ENCODE assay signal across 15 cellular contexts in genomic region chr2:97851172-97851571, GRCh38.
"Had no signal": no experiment of that assay in that cellular context is flagged by ENCODE, and none has a peak within 500 bp of the region (broad histone marks: within the 10 kb centered on the region; RNA-seq: fewer than 3 reads in every experiment).

No MANE protein-coding gene starts in this region.

- H3K36me3 ChIP-seq: colonic mucosa, esophagus squamous epithelium, ovary, thyroid gland had no signal

- H3K9me3 Mint-ChIP-seq: activated naive CD4-positive, alpha-beta T cell treated with anti-CD3 and anti-CD28 coated beads, Interleukin-2, amount 10 ng/mL, durations not matched to agents 7 days and 5 days had no signal

- H3K4me3 ChIP-seq: body of pancreas, colonic mucosa, esophagus squamous epithelium, hepatocyte, lung, ovary, thyroid gland had no signal

- H3K4me3 Mint-ChIP-seq: activated naive CD4-positive, alpha-beta T cell treated with anti-CD3 and anti-CD28 coated beads, Interleukin-2, amount 10 ng/mL, durations not matched to agents 7 days and 5 days had no signal

- H3K27me3 Mint-ChIP-seq: activated naive CD4-positive, alpha-beta T cell treated with anti-CD3 and anti-CD28 coated beads, Interleukin-2, amount 10 ng/mL, durations not matched to agents 7 days and 5 days had no signal

- ATAC-seq: body of pancreas, sciatic nerve, SK-N-SH treated with all-trans-retinoic acid at 6 μM for 48 hours had no signal

- DNase-seq: activated CD4-positive, alpha-beta T cell treated with anti-CD3 and anti-CD28 coated beads for 48 hours; activated naive CD4-positive, alpha-beta T cell treated with anti-CD3 and anti-CD28 coated beads, Interleukin-2, amount 10 ng/mL, durations not matched to agents 7 days and 5 days; amygdala; body of pancreas; caudate nucleus; colonic mucosa; esophagus squamous epithelium; islet precursor cell; midbrain; ovary; thyroid gland had no signal

- H3K27me3 ChIP-seq: body of pancreas, colonic mucosa, esophagus squamous epithelium, hepatocyte, ovary, thyroid gland had no signal
